Comparison of ENCODE assay signal across 13 cellular contexts in the genomic region with DNA sequence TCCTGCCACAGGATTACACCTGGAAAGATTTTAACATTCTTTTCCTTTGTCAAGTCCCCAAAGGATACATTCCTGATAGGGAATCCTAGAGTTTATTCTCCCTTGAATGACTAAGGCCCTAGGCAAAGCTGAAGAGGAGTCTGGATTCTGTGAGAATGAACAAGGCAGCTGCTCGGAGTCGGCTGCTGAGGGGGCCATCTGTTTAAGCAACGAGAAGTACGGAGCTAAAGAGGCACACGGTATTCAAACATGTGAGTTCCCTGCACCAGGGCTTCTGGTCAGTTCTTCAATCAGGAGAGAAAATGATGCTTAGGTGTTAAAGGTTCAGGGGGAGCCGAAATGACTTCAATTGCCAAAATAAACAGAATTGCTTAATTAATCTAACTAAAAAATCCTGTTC.
DNase-seq lines count a peak whose midpoint lies in the region; ATAC-seq, FAIRE-seq and TF ChIP-seq lines count a peak whose summit lies in the region.
"Had no signal": no experiment of that assay in that cellular context is flagged by ENCODE, and none has a peak within 500 bp of the region (broad histone marks: within the 10 kb centered on the region; RNA-seq: fewer than 3 reads in every experiment).

No MANE protein-coding gene starts in this region.

- no peak for FAIRE-seq in kidney (lab: Jason Lieb, UNC)

- no peaks in the 10 kb centered on the region for H3K36me3 ChIP-seq in Loucy (ENCODE audit: insufficient read depth, low read length)
- no peaks in the 10 kb centered on the region for H3K36me3 ChIP-seq in kidney (ENCODE audit: control insufficient read depth in 1 of 2, insufficient read depth in 2 of 2, low read length in 2 of 2)
- H3K36me3 ChIP-seq in spleen = no peaks in the 10 kb centered on the region

- H3K27ac ChIP-seq in kidney (ENCODE audit: low read depth in 2 of 2, low read length in 2 of 2) = peak overlapping the region; percentile 2 to 52
- peak overlapping the region in 7 of 8 donors; percentile 4 to 75 (median 61) for H3K27ac ChIP-seq in spleen
- H3K27ac ChIP-seq: HL-60 had no signal

- H4K20me1 ChIP-seq in Loucy (ENCODE audit: insufficient read depth, low read length, poor library complexity, severe bottlenecking) = no peaks in the 10 kb centered on the region

- DNase-seq in activated B cell treated with CpG ODN at 0.5 μM for 24 hours (no peak), kidney (no peak), spleen (no peak), DMS53 treated with DMSO at 0.1 percent for 48 hours (lab: John Stamatoyannopoulos, UW; ENCODE audit: unreplicated experiment) (no peak), Calu3 (no peak)
- DNase-seq: activated effector memory CD4-positive, alpha-beta T cell treated with Interleukin-2 at 50 U/mL for 16 hours; SHP77 had no signal

- H3K4me1 Mint-ChIP-seq in activated B cell treated with CpG ODN at 0.5 μM for 24 hours = peaks cover 39% of the 10 kb centered on the region
- H3K4me1 Mint-ChIP-seq in Calu3 (ENCODE audit: low read depth, unreplicated experiment) = peaks cover 8% of the 10 kb centered on the region

- no TSS peak for BruUV-seq in Calu3 (replicated peaks; lab: Mats Ljungman, UMichigan)

- no peak for TF ChIP-seq POLR2A in spleen (IDR thresholded peaks at IDR 0.05)

- POLR2A ChIA-PET in activated B cell treated with CpG ODN at 0.5 μM for 24 hours (lab: Charles Lee) = no interaction called here

- no peak overlapping the region for H2AFZ ChIP-seq in Loucy (ENCODE audit: low read length)

- H3K36me3 Mint-ChIP-seq in activated B cell treated with CpG ODN at 0.5 μM for 24 hours (ENCODE audit: low read depth) (no peaks in the 10 kb centered on the region), Calu3 (ENCODE audit: insufficient read depth, unreplicated experiment) (no peaks in the 10 kb centered on the region)

- H3K9me2 ChIP-seq in Loucy (replicated peaks; ENCODE audit: low read depth, low read length) = no peaks in the 10 kb centered on the region

- peak overlapping the region; percentile 39 for H3K4me3 Mint-ChIP-seq in activated B cell treated with CpG ODN at 0.5 μM for 24 hours
- no peak overlapping the region for H3K4me3 Mint-ChIP-seq in Calu3 (ENCODE audit: low read depth, unreplicated experiment)

- ATAC-seq in activated B cell treated with CpG ODN at 0.5 μM for 24 hours (ENCODE audit: low read depth) (no peak), HG02623 (IDR thresholded peaks at IDR 0.05; ENCODE audit: unreplicated experiment) (no peak), GM18868 (IDR thresholded peaks at IDR 0.05; ENCODE audit: unreplicated experiment) (no peak)
- ATAC-seq: activated CD4-positive, CD25-positive, alpha-beta regulatory T cell treated with anti-CD3 and anti-CD28 coated beads, Interleukin-2, amount 50 U/mL, for 24 hours had no signal

- H3K9me3 ChIP-seq in Loucy (ENCODE audit: insufficient read depth, low read depth, low read length) (no peaks in the 10 kb centered on the region), kidney (ENCODE audit: control insufficient read depth in 1 of 2, low read length in 2 of 2) (no peaks in the 10 kb centered on the region), spleen (no peaks in the 10 kb centered on the region)

- H3K9me3 Mint-ChIP-seq in activated B cell treated with CpG ODN at 0.5 μM for 24 hours = no peaks in the 10 kb centered on the region
- no peaks in the 10 kb centered on the region for H3K9me3 Mint-ChIP-seq in Calu3 (ENCODE audit: low read depth, unreplicated experiment)

- peaks cover 56% of the 10 kb centered on the region for H3K4me1 ChIP-seq in Loucy (ENCODE audit: insufficient read depth, low read length, poor library complexity, severe bottlenecking)
- peaks cover 8 to 15% of the 10 kb centered on the region in 2 donors for H3K4me1 ChIP-seq in kidney (ENCODE audit: control insufficient read depth in 1 of 2, insufficient read depth in 1 of 2, low read depth in 1 of 2, low read length in 2 of 2)
- peaks cover 23 to 67% (median 37%) of the 10 kb centered on the region in 6 donors for H3K4me1 ChIP-seq in spleen

- H3K27me3 ChIP-seq in Loucy (ENCODE audit: insufficient read depth, low read length, poor library complexity, severe bottlenecking) (no peaks in the 10 kb centered on the region), spleen (replicated peaks in 1 of 7) (no peaks in the 10 kb centered on the region)

- WGBS in spleen, 5 donors = 21 to 33% (median 23%) methylated on average over 6 of the region's 6 CpGs

- H3K27me3 Mint-ChIP-seq in activated B cell treated with CpG ODN at 0.5 μM for 24 hours (peaks cover 3% of the 10 kb centered on the region), Calu3 (ENCODE audit: unreplicated experiment) (no peaks in the 10 kb centered on the region)

- H3K79me2 ChIP-seq in Loucy (ENCODE audit: insufficient read depth, low read length) = peaks cover 9% of the 10 kb centered on the region; the same call in 1 of the 2 replicates

- CTCF ChIA-PET in activated B cell treated with CpG ODN at 0.5 μM for 24 hours (lab: Charles Lee) (no interaction called here), Calu3 (lab: Charles Lee) (interaction anchor here (0.6 kb wide), 1 partner anchor 569 kb away, joined by 4 read pairs; no protein-coding TSS in a partner anchor)

- H3K4me3 ChIP-seq in Loucy (ENCODE audit: low read length, poor library complexity, severe bottlenecking) (peak overlapping the region; percentile 68), kidney (ENCODE audit: low read length in 2 of 2) (peak overlapping the region; percentile 9 to 46), spleen (peak overlapping the region in 5 of 8 donors; percentile 18 to 50 (median 34))

- peaks cover 15% of the 10 kb centered on the region for H3F3A ChIP-seq in Loucy (ENCODE audit: low read depth)

- intact Hi-C loops in activated B cell treated with CpG ODN at 0.5 μM for 24 hours (cut with micrococcal nuclease) (no loop called here), kidney (cut with DNase I) (no loop called here), spleen (cut with DNase I; ENCODE audit: low total_unique reads) (no loop called here), Calu3 (cut with micrococcal nuclease; ENCODE audit: unreplicated experiment) (no loop called here)

- no peak for TF ChIP-seq CTCF in Loucy (conservative IDR thresholded peaks at IDR 0.05; ENCODE audit: low read length)
- TF ChIP-seq CTCF in activated B cell treated with CpG ODN at 0.5 μM for 24 hours (IDR thresholded peaks at IDR 0.05) = no peak
- no peak for TF ChIP-seq CTCF in kidney (IDR thresholded peaks at IDR 0.05; ENCODE audit: borderline replicate concordance, extremely low read depth, insufficient read depth)
- no peak for TF ChIP-seq CTCF in spleen (IDR thresholded peaks at IDR 0.05 in 8 of 11, conservative IDR thresholded peaks at IDR 0.05 in 3 of 11)
- no peak for TF ChIP-seq CTCF in Calu3 (IDR thresholded peaks at IDR 0.05; ENCODE audit: unreplicated experiment)

- H3K9ac ChIP-seq in Loucy (ENCODE audit: low read depth, low read length, poor library complexity, severe bottlenecking) = peak overlapping the region; percentile 79
- H3K9ac ChIP-seq in kidney (ENCODE audit: low read length in 2 of 2) = no peak overlapping the region

- H3K27ac Mint-ChIP-seq in activated B cell treated with CpG ODN at 0.5 μM for 24 hours (no peak overlapping the region), Calu3 (ENCODE audit: unreplicated experiment) (no peak overlapping the region)
- H3K27ac Mint-ChIP-seq: CD14-positive monocyte had no signal

- H3K4me2 ChIP-seq in Loucy (ENCODE audit: low read depth, low read length, poor library complexity, severe bottlenecking) = peak overlapping the region; percentile 85
